Comparison of ENCODE assay signal across 33 cellular contexts in genomic region chr2:24787532-24787931, GRCh38.
"Had no signal": no experiment of that assay in that cellular context is flagged by ENCODE, and none has a peak within 500 bp of the region (broad histone marks: within the 10 kb centered on the region; RNA-seq: fewer than 3 reads in every experiment).

No MANE protein-coding gene starts in this region.

- H3K9me3 ChIP-seq: esophagus squamous epithelium, gastroesophageal sphincter had no signal

- H3K4me3 ChIP-seq: coronary artery, esophagus squamous epithelium, gastroesophageal sphincter had no signal

- H3K27me3 Mint-ChIP-seq: activated B cell treated with CpG ODN at 0.5 μM for 24 hours; effector memory CD8-positive, alpha-beta T cell had no signal

- H3K36me3 ChIP-seq: brain microvascular endothelial cell, gastroesophageal sphincter had no signal

- H3K27ac ChIP-seq: brain microvascular endothelial cell, coronary artery, epithelial cell of prostate, esophagus squamous epithelium, gastroesophageal sphincter, WERI-Rb-1 had no signal

- H3K27ac Mint-ChIP-seq: activated CD8-positive, alpha-beta T cell treated with anti-CD3 and anti-CD28 coated beads for 36 hours; activated naive CD4-positive, alpha-beta T cell treated with anti-CD3 and anti-CD28 coated beads, Interleukin-2, amount 10 ng/mL, durations not matched to agents 7 days and 5 days; activated naive CD8-positive, alpha-beta T cell; activated T-helper 1 cell treated with anti-CD3 and anti-CD28 coated beads, Interleukin-12 subunit alpha, Interleukin-12 subunit beta, Interleukin-2, Interleukin-4 antibody, amounts not matched to agents 30 ng/mL and 10 ng/mL and 1 ng/mL, durations not matched to agents 14 hours and 24 hours and 36 hours; activated T-helper 2 cell treated with anti-CD3 and anti-CD28 coated beads, Interferon-gamma antibody, Interleukin-2, Interleukin-4, amounts not matched to agents 10 μg/mL and 5 μg/mL and 100 μg/mL, durations not matched to agents 14 hours and 24 hours and 36 hours; effector memory CD8-positive, alpha-beta T cell; T-helper 17 cell; T-helper 2 cell treated with Interferon-gamma antibody and Interleukin-4, amounts not matched to agents 5 μg/mL and 100 μg/mL, for 36 hours had no signal

- DNase-seq: activated B cell treated with CpG ODN at 0.5 μM for 24 hours; activated CD4-positive, alpha-beta T cell treated with anti-CD3 and anti-CD28 coated beads for 48 hours; activated CD4-positive, alpha-beta T cell treated with anti-CD3 and anti-CD28 coated beads, Interleukin-2, amount 50 U/mL, for 1 hour; activated CD4-positive, alpha-beta T cell treated with anti-CD3 and anti-CD28 coated beads, Interleukin-2, amount 50 U/mL, for 48 hours; activated CD8-positive, alpha-beta memory T cell treated with anti-CD3 and anti-CD28 coated beads for 24 hours; activated CD8-positive, alpha-beta T cell treated with anti-CD3 and anti-CD28 coated beads for 36 hours; activated effector memory CD4-positive, alpha-beta T cell treated with anti-CD3 and anti-CD28 coated beads, Interleukin-2, amount 50 U/mL, for 16 hours; activated naive CD4-positive, alpha-beta T cell treated with anti-CD3 and anti-CD28 coated beads, Interleukin-2, amount 10 ng/mL, durations not matched to agents 7 days and 5 days; activated T-cell treated with anti-CD3 and anti-CD28 coated beads, Interleukin-2, amount 50 U/mL, for 1 hour; activated T-cell treated with anti-CD3 and anti-CD28 coated beads, Interleukin-2, amount 50 U/mL, for 48 hours; amniotic stem cell; anterior cingulate cortex; brain microvascular endothelial cell; dermis blood vessel endothelial cell; effector CD4-positive, alpha-beta T cell; effector memory CD8-positive, alpha-beta T cell; esophagus squamous epithelium; foreskin melanocyte; T-helper 1 cell; T-helper 17 cell; T1000; WERI-Rb-1 had no signal

- H3K4me1 Mint-ChIP-seq: central memory CD8-positive, alpha-beta T cell had no signal

- H3K9me3 Mint-ChIP-seq: activated B cell treated with CpG ODN at 0.5 μM for 24 hours; activated CD8-positive, alpha-beta T cell treated with anti-CD3 and anti-CD28 coated beads for 36 hours; activated naive CD4-positive, alpha-beta T cell treated with anti-CD3 and anti-CD28 coated beads, Interleukin-2, amount 10 ng/mL, durations not matched to agents 7 days and 5 days; activated T-helper 1 cell treated with anti-CD3 and anti-CD28 coated beads, Interleukin-12 subunit alpha, Interleukin-12 subunit beta, Interleukin-2, Interleukin-4 antibody, amounts not matched to agents 30 ng/mL and 10 ng/mL and 1 ng/mL, durations not matched to agents 14 hours and 24 hours and 36 hours; activated T-helper 2 cell treated with anti-CD3 and anti-CD28 coated beads, Interferon-gamma antibody, Interleukin-2, Interleukin-4, amounts not matched to agents 10 μg/mL and 5 μg/mL and 100 μg/mL, durations not matched to agents 14 hours and 24 hours and 36 hours; central memory CD8-positive, alpha-beta T cell; effector memory CD8-positive, alpha-beta T cell; T-helper 2 cell treated with Interferon-gamma antibody and Interleukin-4, amounts not matched to agents 5 μg/mL and 100 μg/mL, for 36 hours had no signal

- H3K27me3 ChIP-seq: brain microvascular endothelial cell, esophagus squamous epithelium, gastroesophageal sphincter had no signal

- ATAC-seq: activated CD4-positive, CD25-positive, alpha-beta regulatory T cell treated with anti-CD3 and anti-CD28 coated beads, Interleukin-2, amount 50 U/mL, for 24 hours; activated CD8-positive, alpha-beta T cell treated with anti-CD3 and anti-CD28 coated beads for 36 hours; effector memory CD8-positive, alpha-beta T cell; gastroesophageal sphincter; T-helper 17 cell had no signal

- H3K4me3 Mint-ChIP-seq: activated B cell treated with CpG ODN at 0.5 μM for 24 hours; activated CD8-positive, alpha-beta T cell treated with anti-CD3 and anti-CD28 coated beads for 36 hours; activated naive CD4-positive, alpha-beta T cell treated with anti-CD3 and anti-CD28 coated beads, Interleukin-2, amount 10 ng/mL, durations not matched to agents 7 days and 5 days; activated naive CD8-positive, alpha-beta T cell; activated T-helper 1 cell treated with anti-CD3 and anti-CD28 coated beads, Interleukin-12 subunit alpha, Interleukin-12 subunit beta, Interleukin-2, Interleukin-4 antibody, amounts not matched to agents 30 ng/mL and 10 ng/mL and 1 ng/mL, durations not matched to agents 14 hours and 24 hours and 36 hours; central memory CD8-positive, alpha-beta T cell; effector memory CD8-positive, alpha-beta T cell; T-helper 17 cell; T-helper 2 cell treated with Interferon-gamma antibody and Interleukin-4, amounts not matched to agents 5 μg/mL and 100 μg/mL, for 36 hours had no signal

- FAIRE-seq: astrocyte, bronchial epithelial cell had no signal
